In the genomic region with DNA sequence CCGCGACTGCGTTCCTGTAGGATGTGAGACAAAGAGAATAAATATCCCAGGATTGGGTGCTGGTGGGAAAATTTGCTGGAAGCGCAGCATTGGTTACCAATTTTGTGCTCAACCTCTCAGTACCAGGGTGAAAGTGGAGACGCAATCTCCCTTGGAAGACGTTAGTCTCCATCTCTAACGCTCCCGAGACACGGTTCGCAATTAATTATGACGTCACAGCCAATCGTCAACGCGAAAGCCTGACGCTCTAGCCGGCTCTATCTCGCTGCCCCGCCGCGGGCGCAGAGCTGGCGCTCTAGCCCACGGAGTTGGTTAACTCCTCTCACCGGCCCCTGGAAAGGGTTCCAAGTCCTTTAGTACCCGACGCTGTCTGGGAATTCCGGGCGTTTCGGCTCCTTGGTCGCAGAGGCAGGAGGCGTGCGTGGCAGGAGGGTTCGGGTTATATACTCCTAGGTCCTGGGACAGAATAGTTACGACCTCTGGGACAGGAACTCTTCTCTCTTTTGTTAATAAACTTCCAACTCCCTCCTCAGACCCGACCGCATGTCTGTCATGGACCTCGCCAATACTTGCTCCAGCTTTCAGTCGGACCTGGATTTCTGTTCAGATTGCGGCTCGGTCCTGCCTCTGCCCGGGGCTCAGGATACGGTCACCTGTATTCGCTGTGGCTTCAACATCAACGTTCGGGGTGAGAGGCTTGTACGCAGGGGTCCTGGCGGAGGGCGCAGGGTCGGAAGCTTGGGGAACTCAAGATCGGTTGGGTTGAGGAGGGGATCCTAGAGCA, we compare ENCODE assay signal across 8 cellular contexts. TPM values are rescaled to one million over a fixed set of nuclear protein-coding genes. Genes with fewer than 3 reads are reported as not detected.
A peak's percentile ranks its signal among the peaks of the same experiment; 100 is the strongest.
DNase-seq lines count a peak whose midpoint lies in the region; ATAC-seq lines count a peak whose summit lies in the region.

A gene with protein sequence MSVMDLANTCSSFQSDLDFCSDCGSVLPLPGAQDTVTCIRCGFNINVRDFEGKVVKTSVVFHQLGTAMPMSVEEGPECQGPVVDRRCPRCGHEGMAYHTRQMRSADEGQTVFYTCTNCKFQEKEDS (plus strand): TSS at position 284 of the 784 bp plus-strand sequence. CDS start 260 bp downstream, at position 544.

- H3K27ac Mint-ChIP-seq in natural killer cell treated with Interleukin-12 subunit alpha and Interleukin-12 subunit beta and Interleukin-15 and Interleukin-18, amount 100 ng/mL, for 72 hours: peak within 1 kb of the TSS; percentile 98 to 99

- peak; percentile 96 to 97 for ATAC-seq in natural killer cell treated with Interleukin-12 subunit alpha and Interleukin-12 subunit beta and Interleukin-15 and Interleukin-18, amount 100 ng/mL, for 72 hours
- peak; percentile 93 for ATAC-seq in stimulated activated naive CD8-positive, alpha-beta T cell treated with anti-CD3 and anti-CD28 coated beads, Interleukin-15, Interleukin-2, amounts not matched to agents 100 U/mL and 50 U/mL, for 24 hours

- H3K36me3 Mint-ChIP-seq in natural killer cell treated with Interleukin-12 subunit alpha and Interleukin-12 subunit beta and Interleukin-15 and Interleukin-18, amount 100 ng/mL, for 72 hours: peaks cover 33% of the 10 kb centered on the region

- DNase-seq in Daoy (ENCODE audit: low read depth) (peak; percentile 98), H4 (ENCODE audit: low spot score) (peak; percentile 95), M059J (ENCODE audit: low read depth) (peak; percentile 99), SHP77 (lab: John Stamatoyannopoulos, UW) (peak; percentile 94 to 95), fibroblast of peridontal ligament (ENCODE audit: extremely low read depth) (peak; percentile 97)
- DNase-seq in activated effector memory CD4-positive, alpha-beta T cell treated with Interleukin-2 at 50 U/mL for 16 hours: peak; percentile 79
- DNase-seq in natural killer cell treated with Interleukin-12 subunit alpha and Interleukin-12 subunit beta and Interleukin-15 and Interleukin-18, amount 100 ng/mL, for 72 hours (ENCODE audit: low spot score): peak; percentile 90
- peak; percentile 86 for DNase-seq in stimulated activated naive CD8-positive, alpha-beta T cell treated with anti-CD3 and anti-CD28 coated beads, Interleukin-15, Interleukin-2, amounts not matched to agents 100 U/mL and 50 U/mL, for 24 hours

- no peaks in the 10 kb centered on the region for H3K9me3 Mint-ChIP-seq in natural killer cell treated with Interleukin-12 subunit alpha and Interleukin-12 subunit beta and Interleukin-15 and Interleukin-18, amount 100 ng/mL, for 72 hours

- peak within 1 kb of the TSS; percentile 99 for H3K4me3 Mint-ChIP-seq in natural killer cell treated with Interleukin-12 subunit alpha and Interleukin-12 subunit beta and Interleukin-15 and Interleukin-18, amount 100 ng/mL, for 72 hours

- no peaks in the 10 kb centered on the region for H3K27me3 Mint-ChIP-seq in natural killer cell treated with Interleukin-12 subunit alpha and Interleukin-12 subunit beta and Interleukin-15 and Interleukin-18, amount 100 ng/mL, for 72 hours

- H3K4me1 Mint-ChIP-seq in natural killer cell treated with Interleukin-12 subunit alpha and Interleukin-12 subunit beta and Interleukin-15 and Interleukin-18, amount 100 ng/mL, for 72 hours (ENCODE audit: low read depth in 2 of 2): peaks cover 21 to 40% of the 10 kb centered on the region in 2 donors

RNA-seq across cellular contexts. Expression of the gene that starts here (rescaled TPM):
- total RNA-seq in Daoy (2014; rRNA removed; shearing (Covaris generic)): 39.4 and 57.7 TPM in 2 replicates
- total RNA-seq in H4 (2014; rRNA removed; shearing (Covaris generic)): 32.6 and 46.8 TPM in 2 replicates
- 34.4 and 47.3 TPM in 2 replicates for total RNA-seq in M059J (2014; rRNA removed; shearing (Covaris generic))
- total RNA-seq in natural killer cell treated with Interleukin-12 subunit alpha and Interleukin-12 subunit beta and Interleukin-15 and Interleukin-18, amount 100 ng/mL, for 72 hours: 10 to 100 TPM; 41.5 to 58.1 TPM

Comparison
In these comparisons a context has a peak if more than half of its experiments do, and no peak if none do; other contexts are left out.
1. Peak in every context shown above with its lines: DNase-seq and ATAC-seq.